7 cellular contexts compared by ENCODE assay signal in genomic region chr1:11803924-11804665, GRCh38. TPM values are rescaled to one million over a fixed set of nuclear protein-coding genes. Genes with fewer than 3 reads are reported as not detected.
DNase-seq lines count a peak whose midpoint lies in the region; ATAC-seq, FAIRE-seq and TF ChIP-seq lines count a peak whose summit lies in the region.
"Not testable (repeated sequence)": the region's sequence is repeated elsewhere in the genome, so short reads cannot be mapped to it uniquely, and the experiment has no call there.

No MANE protein-coding gene starts in this region.

- not testable (repeated sequence) for H3F3A ChIP-seq in PC-3 (ENCODE audit: low read length, unreplicated experiment)

- H3K9me3 ChIP-seq in PC-3 (ENCODE audit: low read length); right atrium auricular region; naive thymus-derived CD4-positive, alpha-beta T cell (ENCODE audit: control insufficient read depth in 2 of 3, low read length in 3 of 3); small intestine (ENCODE audit: control insufficient read depth, low read depth): not testable (repeated sequence)

- not testable (repeated sequence) for ATAC-seq in PC-3; naive thymus-derived CD4-positive, alpha-beta T cell

- BruUV-seq in PC-3 (replicated peaks; lab: Mats Ljungman, UMichigan) = not testable (repeated sequence)

- peaks cover 50% of the 10 kb centered on the region for H3K4me1 ChIP-seq in PC-3 (ENCODE audit: insufficient read depth, low read length)
- H3K4me1 ChIP-seq in right atrium auricular region = peaks cover 0 to 83% of the 10 kb centered on the region in 2 donors
- H3K4me1 ChIP-seq in naive thymus-derived CD4-positive, alpha-beta T cell (ENCODE audit: control insufficient read depth in 2 of 2, insufficient read depth in 2 of 2, low read length in 2 of 2) = peaks cover 39 to 40% of the 10 kb centered on the region in 2 donors
- H3K4me1 ChIP-seq in small intestine (ENCODE audit: control insufficient read depth in 2 of 2, insufficient read depth in 1 of 2, low read depth in 1 of 2, low read length in 1 of 2) = not testable (repeated sequence)

- H3K4me3 ChIP-seq in GM12865 (ENCODE audit: low read depth, low read length) = peak overlapping the region; percentile 94; the same call in 1 of the 2 replicates
- H3K4me3 ChIP-seq in PC-3 (ENCODE audit: low read length) = peak overlapping the region; percentile 60
- H3K4me3 ChIP-seq in coronary artery = peak overlapping the region; percentile 96
- peak overlapping the region; percentile 75 to 83 for H3K4me3 ChIP-seq in right atrium auricular region
- peak overlapping the region; percentile 86 for H3K4me3 ChIP-seq in naive thymus-derived CD4-positive, alpha-beta T cell (ENCODE audit: low read length)
- H3K4me3 ChIP-seq in small intestine (ENCODE audit: low read depth in 1 of 2, low read length in 2 of 2) = peak overlapping the region in 1 of 2 donors; percentile 68

- H4K20me1 ChIP-seq in PC-3 (ENCODE audit: low read length) = not testable (repeated sequence)

- H3K4me1 Mint-ChIP-seq in activated T-helper 2 cell treated with anti-CD3 and anti-CD28 coated beads, Interferon-gamma antibody, Interleukin-2, Interleukin-4, amounts not matched to agents 10 μg/mL and 5 μg/mL and 100 μg/mL, durations not matched to agents 14 hours and 24 hours and 36 hours (ENCODE audit: low read depth) = peaks cover 46% of the 10 kb centered on the region
- H3K4me1 Mint-ChIP-seq in naive thymus-derived CD4-positive, alpha-beta T cell = peaks cover 30 to 70% (median 60%) of the 10 kb centered on the region in 7 donors

- peak overlapping the region; percentile 89 for H3K4me2 ChIP-seq in PC-3 (ENCODE audit: low read length)

- H3K9me3 Mint-ChIP-seq in activated T-helper 2 cell treated with anti-CD3 and anti-CD28 coated beads, Interferon-gamma antibody, Interleukin-2, Interleukin-4, amounts not matched to agents 10 μg/mL and 5 μg/mL and 100 μg/mL, durations not matched to agents 14 hours and 24 hours and 36 hours; naive thymus-derived CD4-positive, alpha-beta T cell: not testable (repeated sequence)

- FAIRE-seq in small intestine (lab: Jason Lieb, UNC) = not testable (repeated sequence)

- intact Hi-C loops in PC-3 (cut with micrococcal nuclease) = loop anchor here (2.0 kb wide), 1 partner anchor 17 kb away; no protein-coding TSS in a partner anchor
- intact Hi-C loops in activated T-helper 2 cell treated with anti-CD3 and anti-CD28 coated beads, Interferon-gamma antibody, Interleukin-2, Interleukin-4, amounts not matched to agents 10 μg/mL and 5 μg/mL and 100 μg/mL, durations not matched to agents 14 hours and 24 hours and 36 hours (cut with micrococcal nuclease) = not testable (repeated sequence)
- intact Hi-C loops in naive thymus-derived CD4-positive, alpha-beta T cell (cut with micrococcal nuclease) = loop anchor here (1.0 to 10.0 kb wide), 8 partner anchors 19 to 1329 kb away; partner anchors contain the start of genes AGTRAP (in 2 of the 2), DFFA (in 1 of the 2), DHRS3 (in 1 of the 2) and EXOSC10 (in 1 of the 2)

- not testable (repeated sequence) for H3K9me2 ChIP-seq in PC-3 (replicated peaks; ENCODE audit: low read length)

- H3K36me3 Mint-ChIP-seq in activated T-helper 2 cell treated with anti-CD3 and anti-CD28 coated beads, Interferon-gamma antibody, Interleukin-2, Interleukin-4, amounts not matched to agents 10 μg/mL and 5 μg/mL and 100 μg/mL, durations not matched to agents 14 hours and 24 hours and 36 hours (ENCODE audit: low read depth) = peaks cover 39% of the 10 kb centered on the region
- peaks cover 0 to 19% (median 6%) of the 10 kb centered on the region in 5 donors for H3K36me3 Mint-ChIP-seq in naive thymus-derived CD4-positive, alpha-beta T cell

- H3K27me3 ChIP-seq in PC-3 (ENCODE audit: low read length); right atrium auricular region; naive thymus-derived CD4-positive, alpha-beta T cell (ENCODE audit: control insufficient read depth in 2 of 2, insufficient read depth in 2 of 2, low read length in 2 of 2); small intestine (ENCODE audit: control insufficient read depth in 2 of 2, insufficient read depth in 2 of 2, low read length in 2 of 2): not testable (repeated sequence)

- CTCF ChIA-PET in PC-3 (lab: Charles Lee) = interaction anchor here (0.8 kb wide), 1 partner anchor 162 kb away, joined by 3 read pairs; no protein-coding TSS in a partner anchor
- CTCF ChIA-PET in naive thymus-derived CD4-positive, alpha-beta T cell (lab: Charles Lee) = interaction anchor here (0.6 to 0.9 kb wide), 3 partner anchors 19 to 140 kb away, joined by 3 to 5 read pairs (median 3); no protein-coding TSS in a partner anchor

- not testable (repeated sequence) for H3K9ac ChIP-seq in PC-3 (ENCODE audit: low read length)

- POLR2A ChIA-PET in PC-3 (lab: Charles Lee; ENCODE audit: unreplicated experiment) = interaction anchor here (0.5 to 1.4 kb wide), 2 partner anchors 13 to 97 kb away, joined by 4 to 15 read pairs; no protein-coding TSS in a partner anchor
- POLR2A ChIA-PET in naive thymus-derived CD4-positive, alpha-beta T cell (lab: Charles Lee) = interaction anchor here (0.6 to 3.2 kb wide), 8 partner anchors 12 to 215 kb away, joined by 3 to 26 read pairs (median 4); partner anchors contain the start of genes MFN2 and MIIP

- DNase-seq in GM12865 (ENCODE audit: low read depth); PC-3; activated T-helper 2 cell treated with anti-CD3 and anti-CD28 coated beads, Interferon-gamma antibody, Interleukin-2, Interleukin-4, amounts not matched to agents 10 μg/mL and 5 μg/mL and 100 μg/mL, durations not matched to agents 14 hours and 24 hours and 36 hours (ENCODE audit: low spot score); coronary artery (ENCODE audit: low spot score); right atrium auricular region (ENCODE audit: low spot score); naive thymus-derived CD4-positive, alpha-beta T cell; small intestine: not testable (repeated sequence)

- H3K36me3 ChIP-seq in PC-3 (ENCODE audit: low read depth, low read length) = not testable (repeated sequence)
- H3K36me3 ChIP-seq in right atrium auricular region = peaks cover 29% of the 10 kb centered on the region
- peaks cover 0 to 26% (median 12%) of the 10 kb centered on the region in 3 experiments for H3K36me3 ChIP-seq in naive thymus-derived CD4-positive, alpha-beta T cell (ENCODE audit: control insufficient read depth in 2 of 3, insufficient read depth in 3 of 3, low read length in 3 of 3)
- H3K36me3 ChIP-seq in small intestine (ENCODE audit: control insufficient read depth in 2 of 2, insufficient read depth in 2 of 2, low read length in 2 of 2) = peaks cover 0 to 19% of the 10 kb centered on the region in 2 donors

- H3K27ac ChIP-seq in PC-3 (ENCODE audit: low read length) = peak overlapping the region; percentile 91; the same call in 1 of the 2 replicates
- peak overlapping the region; percentile 98 to 99 for H3K27ac ChIP-seq in coronary artery
- peak overlapping the region; percentile 96 to 98 for H3K27ac ChIP-seq in right atrium auricular region
- peak overlapping the region; percentile 92 for H3K27ac ChIP-seq in naive thymus-derived CD4-positive, alpha-beta T cell (ENCODE audit: low read depth, low read length)
- H3K27ac ChIP-seq in small intestine (ENCODE audit: low read depth in 1 of 2, low read length in 1 of 2) = peak overlapping the region; percentile 90 to 98

- peaks cover 22% of the 10 kb centered on the region for H3K79me2 ChIP-seq in PC-3 (ENCODE audit: low read length)

- H3K27me3 Mint-ChIP-seq in activated T-helper 2 cell treated with anti-CD3 and anti-CD28 coated beads, Interferon-gamma antibody, Interleukin-2, Interleukin-4, amounts not matched to agents 10 μg/mL and 5 μg/mL and 100 μg/mL, durations not matched to agents 14 hours and 24 hours and 36 hours (ENCODE audit: low read depth); naive thymus-derived CD4-positive, alpha-beta T cell: not testable (repeated sequence)

- H3K4me3 Mint-ChIP-seq in activated T-helper 2 cell treated with anti-CD3 and anti-CD28 coated beads, Interferon-gamma antibody, Interleukin-2, Interleukin-4, amounts not matched to agents 10 μg/mL and 5 μg/mL and 100 μg/mL, durations not matched to agents 14 hours and 24 hours and 36 hours (ENCODE audit: low read depth) = peak overlapping the region; percentile 90
- peak overlapping the region; percentile 94 to 100 (median 98) for H3K4me3 Mint-ChIP-seq in naive thymus-derived CD4-positive, alpha-beta T cell

- peak overlapping the region; percentile 88 for H3K27ac Mint-ChIP-seq in activated T-helper 2 cell treated with anti-CD3 and anti-CD28 coated beads, Interferon-gamma antibody, Interleukin-2, Interleukin-4, amounts not matched to agents 10 μg/mL and 5 μg/mL and 100 μg/mL, durations not matched to agents 14 hours and 24 hours and 36 hours
- peak overlapping the region; percentile 85 to 98 (median 94) for H3K27ac Mint-ChIP-seq in naive thymus-derived CD4-positive, alpha-beta T cell

- WGBS in small intestine, 3 donors = 56 to 72% (median 68%) methylated on average over 9 of the region's 9 CpGs

- peak overlapping the region; percentile 58; the same call in 1 of the 2 replicates for H2AFZ ChIP-seq in PC-3 (ENCODE audit: low read length)

- TF ChIP-seq CTCF in GM12865 (IDR thresholded peaks at IDR 0.05; ENCODE audit: insufficient read depth, low read depth, low read length, missing control alignments); PC-3 (conservative IDR thresholded peaks at IDR 0.05; ENCODE audit: low read depth, low read length); coronary artery (IDR thresholded peaks at IDR 0.05); right atrium auricular region (IDR thresholded peaks at IDR 0.05): not testable (repeated sequence)

RNA-seq across cellular contexts. Expression of gene MTHFR, which starts 1.7 kb away (rescaled TPM):
- total RNA-seq in PC-3 (2014; rRNA removed) (13.2 and 24.8 TPM in 2 replicates), right atrium auricular region (10 to 100 TPM; 38.5 to 53.9 TPM)
- 18.8 and 21.4 TPM in 2 replicates for total RNA-seq in activated T-helper 2 cell treated with anti-CD3 and anti-CD28 coated beads, Interferon-gamma antibody, Interleukin-2, Interleukin-4, amounts not matched to agents 10 μg/mL and 5 μg/mL and 100 μg/mL, durations not matched to agents 14 hours and 24 hours and 36 hours
- 10 to 100 TPM; 31.0 to 64.4 (median 55.2) TPM for total RNA-seq in naive thymus-derived CD4-positive, alpha-beta T cell
- 10 to 100 TPM; 10.0 to 10.5 TPM for polyA plus RNA-seq in naive thymus-derived CD4-positive, alpha-beta T cell
- 10 to 100 TPM; 11.2 to 20.1 (median 14.1) TPM for polyA plus RNA-seq in small intestine

RNA-seq across cellular contexts. Expression of gene CLCN6, which starts 1.9 kb away (rescaled TPM):
- 6.1 and 12.9 TPM in 2 replicates for total RNA-seq in PC-3 (2014; rRNA removed)
- 18.8 and 18.9 TPM in 2 replicates for total RNA-seq in activated T-helper 2 cell treated with anti-CD3 and anti-CD28 coated beads, Interferon-gamma antibody, Interleukin-2, Interleukin-4, amounts not matched to agents 10 μg/mL and 5 μg/mL and 100 μg/mL, durations not matched to agents 14 hours and 24 hours and 36 hours
- total RNA-seq in right atrium auricular region = 10 to 100 TPM; 14.8 to 15.2 TPM
- 10 to 100 TPM; 13.3 to 23.0 (median 20.9) TPM for total RNA-seq in naive thymus-derived CD4-positive, alpha-beta T cell
- 1 to 10 TPM; 3.4 to 3.6 TPM for polyA plus RNA-seq in naive thymus-derived CD4-positive, alpha-beta T cell
- 10 to 100 TPM in 2 of 3 donors, 1 to 10 TPM in 1; 9.2 to 13.9 (median 10.4) TPM for polyA plus RNA-seq in small intestine

RNA-seq across cellular contexts. Expression of gene C1orf167, which starts 42.1 kb away (rescaled TPM):
- total RNA-seq in PC-3 (2014; rRNA removed) (not detected in 2 replicates), right atrium auricular region (1 to 10 TPM in 1 of 2 donors, under 1 TPM in 1; 0.85 to 1.7 TPM)
- total RNA-seq in activated T-helper 2 cell treated with anti-CD3 and anti-CD28 coated beads, Interferon-gamma antibody, Interleukin-2, Interleukin-4, amounts not matched to agents 10 μg/mL and 5 μg/mL and 100 μg/mL, durations not matched to agents 14 hours and 24 hours and 36 hours = not detected in 2 replicates
- total RNA-seq in naive thymus-derived CD4-positive, alpha-beta T cell = under 1 TPM in 1 of 5 experiments, not detected in 4; 0.13 TPM
- under 1 TPM in 1 of 2 donors, not detected in 1; 0.45 TPM for polyA plus RNA-seq in naive thymus-derived CD4-positive, alpha-beta T cell
- 1 to 10 TPM; 1.3 to 2.4 (median 1.4) TPM for polyA plus RNA-seq in small intestine

RNA-seq across cellular contexts. Expression of gene NPPA, which starts 43.5 kb away (rescaled TPM):
- total RNA-seq in PC-3 (2014; rRNA removed) (not detected in 2 replicates), right atrium auricular region (over 10,000 TPM; 98,870 to 132,613 TPM)
- not detected in 2 replicates for total RNA-seq in activated T-helper 2 cell treated with anti-CD3 and anti-CD28 coated beads, Interferon-gamma antibody, Interleukin-2, Interleukin-4, amounts not matched to agents 10 μg/mL and 5 μg/mL and 100 μg/mL, durations not matched to agents 14 hours and 24 hours and 36 hours
- total RNA-seq in naive thymus-derived CD4-positive, alpha-beta T cell = not detected
- polyA plus RNA-seq in naive thymus-derived CD4-positive, alpha-beta T cell = not detected
- polyA plus RNA-seq in small intestine = 10 to 100 TPM in 1 of 3 donors, 1 to 10 TPM in 1, not detected in 1; 1.4 to 22.4 TPM

RNA-seq across cellular contexts. Expression of gene NPPB, which starts 54.6 kb away (rescaled TPM):
- not detected in 2 replicates for total RNA-seq in PC-3 (2014; rRNA removed)
- not detected in 2 replicates for total RNA-seq in activated T-helper 2 cell treated with anti-CD3 and anti-CD28 coated beads, Interferon-gamma antibody, Interleukin-2, Interleukin-4, amounts not matched to agents 10 μg/mL and 5 μg/mL and 100 μg/mL, durations not matched to agents 14 hours and 24 hours and 36 hours
- over 10,000 TPM in 1 of 2 donors, 1,000 to 10,000 TPM in 1; 1,081 to 10,488 TPM for total RNA-seq in right atrium auricular region
- total RNA-seq in naive thymus-derived CD4-positive, alpha-beta T cell = not detected
- not detected for polyA plus RNA-seq in naive thymus-derived CD4-positive, alpha-beta T cell
- polyA plus RNA-seq in small intestine = 100 to 1,000 TPM in 1 of 3 donors, 10 to 100 TPM in 1, under 1 TPM in 1; 0.39 to 145 (median 19.7) TPM
